Comparison of ENCODE assay signal across 1 cellular context in the genomic region with DNA sequence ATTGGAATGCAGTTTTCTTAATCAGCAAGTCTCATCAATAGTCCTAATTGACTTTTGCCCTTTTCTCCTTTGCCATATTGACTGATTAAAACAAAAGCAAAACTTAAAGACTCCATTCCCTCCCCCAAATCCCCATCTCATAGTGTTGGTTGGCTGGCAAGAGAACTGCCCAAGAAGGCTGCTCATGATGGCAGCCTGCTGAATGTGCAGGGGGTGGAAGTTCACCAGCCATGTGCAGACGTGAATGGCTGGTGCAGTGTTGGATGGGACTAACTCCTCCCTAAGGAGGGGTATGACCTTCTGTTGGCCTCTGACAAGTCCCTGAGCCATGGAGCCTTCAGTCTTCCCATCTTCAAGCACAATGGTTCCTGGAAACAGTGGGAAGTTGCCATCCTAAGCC.
A peak's percentile ranks its signal among the peaks of the same experiment; 100 is the strongest.
TF ChIP-seq lines count a peak whose summit lies in the region.

No MANE protein-coding gene starts in this region.

TF ChIP-seq in HEK293, 187 proteins besides CTCF, POLR2A, EP300 and RAD21:
- TF ChIP-seq PRDM10 (tag by site-specific recombination; IDR thresholded peaks at IDR 0.05) (peak; percentile 42; the same call in 1 of the 2 replicates), ZNF76 (tag by site-specific recombination; IDR thresholded peaks at IDR 0.05; ENCODE audit: borderline replicate concordance, low read depth) (no peak), SP2 (tag by site-specific recombination; IDR thresholded peaks at IDR 0.05) (peak; percentile 52), ZNF600 (tag by site-specific recombination; IDR thresholded peaks at IDR 0.05) (peak; percentile 87; the same call in 1 of the 2 replicates)
TF ChIP-seq in HEK293: peak in this region for 3.
